11 cellular contexts compared by ENCODE assay signal in the genomic region with DNA sequence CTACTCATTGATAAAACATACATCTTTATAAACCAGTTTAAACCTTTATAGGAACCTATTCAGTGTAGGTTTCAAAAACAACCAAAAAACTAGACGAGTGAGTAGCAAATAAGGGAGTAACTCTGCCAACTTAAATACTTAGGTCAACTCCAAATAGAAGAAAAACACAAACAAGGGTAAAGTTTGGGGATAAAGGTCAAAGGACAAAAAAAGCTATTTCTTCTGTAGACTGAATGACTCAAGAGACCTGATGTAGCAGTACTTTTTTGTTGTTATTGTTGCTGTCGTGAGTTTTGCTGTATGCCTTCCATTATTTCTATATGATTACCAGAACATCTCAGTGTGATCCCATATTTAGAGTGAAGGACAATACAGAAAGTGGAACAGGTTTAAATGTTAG.
"Had no signal": no experiment of that assay in that cellular context is flagged by ENCODE, and none has a peak within 500 bp of the region (broad histone marks: within the 10 kb centered on the region; RNA-seq: fewer than 3 reads in every experiment).

No MANE protein-coding gene starts in this region.

- H3K4me2 ChIP-seq: GM23338 had no signal

- FAIRE-seq: H1, H54 had no signal

- ATAC-seq: GM23338, HCT116 had no signal

- H2AFZ ChIP-seq: GM23248, GM23338 had no signal

- H3K9me3 ChIP-seq: HAP-1 had no signal

- H3K9ac ChIP-seq: GM23248 had no signal

- H3K27ac ChIP-seq: GM23248 had no signal

- DNase-seq: GM23248, GOT3, H7, H9, HCEC 1CT, HFFc6 had no signal

- H3K4me3 ChIP-seq: GM23248, GM23338, HAP-1 had no signal

- H3K4me1 ChIP-seq: HAP-1 had no signal

- H3K36me3 ChIP-seq: HAP-1 had no signal
